Comparison of ENCODE assay signal across 1 cellular context in genomic region chr15:44519537-44519936, GRCh38.
A peak's percentile ranks its signal among the peaks of the same experiment; 100 is the strongest.
TF ChIP-seq lines count a peak whose summit lies in the region.

No MANE protein-coding gene starts in this region.

TF ChIP-seq in HepG2, 621 proteins besides CTCF, POLR2A, EP300 and RAD21:
- TF ChIP-seq FOXK1 (CRISPR knock-in tag; IDR thresholded peaks at IDR 0.05; ENCODE audit: borderline replicate concordance, low read depth): no peak
- no peak for TF ChIP-seq SMC3 (IDR thresholded peaks at IDR 0.05; ENCODE audit: low read length)
- TF ChIP-seq ZFAT (CRISPR knock-in tag; conservative IDR thresholded peaks at IDR 0.05): no peak
- TF ChIP-seq NFE2L2 (IDR thresholded peaks at IDR 0.05; ENCODE audit: low read length): 0 out of 2 replicates have a peak, but pooled peaks have one; percentile 23
